8 cellular contexts compared by ENCODE assay signal in the genomic region with DNA sequence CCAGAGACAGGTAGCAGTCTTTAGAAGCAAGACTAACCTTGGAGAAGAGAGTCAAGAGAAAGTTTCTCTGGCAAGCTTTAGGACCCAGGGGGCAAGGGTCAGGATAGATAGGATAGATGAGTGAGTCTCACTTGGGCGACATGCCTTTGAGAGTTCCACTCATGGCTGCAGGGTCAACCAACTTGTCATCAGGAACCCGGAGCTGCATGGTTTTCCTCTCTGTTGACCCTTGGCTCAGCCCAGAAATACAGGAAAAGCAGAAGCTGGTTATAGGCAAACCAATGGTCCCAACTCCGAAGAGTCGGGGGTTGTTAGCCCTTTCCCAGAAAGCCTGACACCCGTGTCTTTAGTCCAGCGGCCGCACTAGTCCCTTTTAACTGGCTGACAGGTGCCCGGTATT. TPM values are rescaled to one million over a fixed set of nuclear protein-coding genes. Genes with fewer than 3 reads are reported as not detected.
DNase-seq lines count a peak whose midpoint lies in the region; TF ChIP-seq lines count a peak whose summit lies in the region.
"Not testable (repeated sequence)": the region's sequence is repeated elsewhere in the genome, so short reads cannot be mapped to it uniquely, and the experiment has no call there.
"Had no signal": no experiment of that assay in that cellular context is flagged by ENCODE, and none has a peak within 500 bp of the region (broad histone marks: within the 10 kb centered on the region; RNA-seq: fewer than 3 reads in every experiment).

No MANE protein-coding gene starts in this region.

- not testable (repeated sequence) for H3K9ac ChIP-seq in colonic mucosa (ENCODE audit: low read depth in 2 of 2, low read length in 2 of 2)

- H3K27ac Mint-ChIP-seq in osteocyte (ENCODE audit: unreplicated experiment) = not testable (repeated sequence)

- TF ChIP-seq CTCF in colonic mucosa (IDR thresholded peaks at IDR 0.05); esophagus muscularis mucosa (IDR thresholded peaks at IDR 0.05); osteocyte (IDR thresholded peaks at IDR 0.05): not testable (repeated sequence)

- TF ChIP-seq EP300 in esophagus muscularis mucosa (IDR thresholded peaks at IDR 0.05) = not testable (repeated sequence)

- not testable (repeated sequence) for H3K9me3 Mint-ChIP-seq in osteocyte (ENCODE audit: unreplicated experiment)

- TF ChIP-seq POLR2A in esophagus muscularis mucosa (IDR thresholded peaks at IDR 0.05; ENCODE audit: low read depth) = not testable (repeated sequence)

- not testable (repeated sequence) for H3K36me3 Mint-ChIP-seq in osteocyte (ENCODE audit: unreplicated experiment)

- H3K4me3 ChIP-seq in colonic mucosa, esophagus muscularis mucosa: not testable (repeated sequence)

- H3K36me3 ChIP-seq in colonic mucosa, esophagus muscularis mucosa: not testable (repeated sequence)

- H3K27ac ChIP-seq in colonic mucosa; esophagus muscularis mucosa (replicated peaks in 1 of 4): not testable (repeated sequence)

- H3K9me3 ChIP-seq in colonic mucosa, esophagus muscularis mucosa: not testable (repeated sequence)

- not testable (repeated sequence) for H3K4me1 ChIP-seq in colonic mucosa, esophagus muscularis mucosa

- intact Hi-C loops in colonic mucosa (cut with DNase I); esophagus muscularis mucosa (cut with DNase I): not testable (repeated sequence)

- not testable (repeated sequence) for H3K27me3 Mint-ChIP-seq in osteocyte (ENCODE audit: unreplicated experiment)

- H3K4me3 Mint-ChIP-seq in osteocyte (ENCODE audit: unreplicated experiment) = not testable (repeated sequence)

- DNase-seq in colonic mucosa (peak; percentile 9), esophagus muscularis mucosa (ENCODE audit: extremely low spot score) (peak; percentile 60), osteocyte (ENCODE audit: extremely low spot score, unreplicated experiment) (peak; percentile 51)

- WGBS in esophagus muscularis mucosa = 83% methylated on average over 7 of the region's 8 CpGs

- not testable (repeated sequence) for H3K27me3 ChIP-seq in colonic mucosa, esophagus muscularis mucosa

- not testable (repeated sequence) for H3K4me1 Mint-ChIP-seq in osteocyte (ENCODE audit: unreplicated experiment)

RNA-seq across cellular contexts. Expression of gene AKR1C3, which starts 34.9 kb away (rescaled TPM):
- 100 to 1,000 TPM in 1 of 2 donors, 10 to 100 TPM in 1; 75.6 to 257 TPM for total RNA-seq in colonic mucosa
- total RNA-seq in esophagus muscularis mucosa = 10 to 100 TPM; 12.1 to 29.7 (median 19.3) TPM
- 0.89 TPM in 1 of 2 replicates, not detected in the other for total RNA-seq in osteocyte

RNA-seq across cellular contexts. Expression of gene AKR1C2, which starts 55.6 kb away (rescaled TPM):
- total RNA-seq in colonic mucosa = 10 to 100 TPM in 1 of 2 donors, 1 to 10 TPM in 1; 8.5 to 39.9 TPM
- 10 to 100 TPM in 1 of 4 donors, 1 to 10 TPM in 3; 7.9 to 12.7 (median 9.6) TPM for total RNA-seq in esophagus muscularis mucosa
- not detected in 2 replicates for total RNA-seq in osteocyte
- total RNA-seq: B cell; CD4-positive, alpha-beta memory T cell; CD4-positive, CD25-positive, alpha-beta regulatory T cell; CD8-positive, alpha-beta memory T cell; CD8-positive, alpha-beta T cell had no signal

Comparison
In these comparisons a context has a peak if more than half of its experiments do, and no peak if none do; other contexts are left out.
1. DNase-seq: peak in every context shown above with its lines; median percentile 60 in esophagus muscularis mucosa; 51 in osteocyte; 9 in colonic mucosa.